12 cellular contexts compared by ENCODE assay signal in the genomic region with DNA sequence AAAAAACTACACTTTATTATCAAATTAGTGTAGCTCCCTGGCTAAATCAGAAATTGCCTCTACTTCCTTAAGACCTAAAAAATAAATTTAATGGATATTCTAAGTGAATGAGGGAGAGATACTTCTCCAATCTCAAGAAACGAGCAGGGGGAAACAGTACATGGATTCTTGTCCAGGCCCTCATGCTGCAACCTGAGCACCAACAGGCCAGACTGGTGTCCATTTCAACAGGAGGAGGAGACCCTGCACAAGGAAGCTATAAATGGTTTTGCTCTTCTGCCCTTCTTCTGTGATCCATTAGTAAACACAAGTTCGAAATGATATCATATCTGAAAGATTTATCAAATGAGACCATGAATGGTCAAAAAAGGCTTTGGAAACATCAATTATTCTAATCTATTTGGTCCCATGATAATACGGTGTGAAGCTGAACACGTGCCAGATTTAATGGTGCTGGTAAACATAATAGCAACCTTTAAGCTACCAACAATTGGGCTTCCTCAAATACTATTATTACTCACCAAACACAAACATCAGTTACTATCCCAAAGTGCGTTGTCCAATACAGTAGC.
DNase-seq lines count a peak whose midpoint lies in the region; ATAC-seq and TF ChIP-seq lines count a peak whose summit lies in the region.
"Had no signal": no experiment of that assay in that cellular context is flagged by ENCODE, and none has a peak within 500 bp of the region (broad histone marks: within the 10 kb centered on the region; RNA-seq: fewer than 3 reads in every experiment).

No MANE protein-coding gene starts in this region.

- H3K9ac ChIP-seq in DND-41 (ENCODE audit: low read depth, low read length) (peak overlapping the region; percentile 79), Loucy (ENCODE audit: low read depth, low read length, poor library complexity, severe bottlenecking) (peak overlapping the region; percentile 98)

- no peaks in the 10 kb centered on the region; the same call in 1 of the 2 replicates for H3F3A ChIP-seq in Loucy (ENCODE audit: low read depth)

- H2AFZ ChIP-seq in DND-41 (ENCODE audit: low read depth, low read length) (no peak overlapping the region), Loucy (ENCODE audit: low read length) (no peak overlapping the region)

- peaks cover 78% of the 10 kb centered on the region for H3K79me2 ChIP-seq in DND-41 (ENCODE audit: insufficient read depth, low read length)
- peaks cover 78% of the 10 kb centered on the region for H3K79me2 ChIP-seq in Loucy (ENCODE audit: insufficient read depth, low read length)

- ATAC-seq in DND-41 (ENCODE audit: insufficient read depth, low read depth) (no peak), GM19467 (IDR thresholded peaks at IDR 0.05; ENCODE audit: unreplicated experiment) (no peak), HG03196 (IDR thresholded peaks at IDR 0.05; ENCODE audit: unreplicated experiment) (no peak)
- ATAC-seq in naive thymus-derived CD8-positive, alpha-beta T cell = no peak

- no peak for TF ChIP-seq CTCF in DND-41 (IDR thresholded peaks at IDR 0.05; ENCODE audit: borderline replicate concordance, extremely low read depth, low read length, poor library complexity, severe bottlenecking)
- no peak for TF ChIP-seq CTCF in Loucy (conservative IDR thresholded peaks at IDR 0.05; ENCODE audit: low read length)

- H3K9me3 ChIP-seq in DND-41 (ENCODE audit: insufficient read depth, low read length, severe bottlenecking) (no peaks in the 10 kb centered on the region), Loucy (ENCODE audit: insufficient read depth, low read depth, low read length) (no peaks in the 10 kb centered on the region)

- H3K4me3 Mint-ChIP-seq in activated T-helper 2 cell treated with anti-CD3 and anti-CD28 coated beads, Interferon-gamma antibody, Interleukin-2, Interleukin-4, amounts not matched to agents 10 μg/mL and 5 μg/mL and 100 μg/mL, durations not matched to agents 14 hours and 24 hours and 36 hours (ENCODE audit: low read depth) = peak overlapping the region; percentile 31
- peak overlapping the region in 9 of 10 donors; percentile 29 to 79 (median 54) for H3K4me3 Mint-ChIP-seq in naive thymus-derived CD8-positive, alpha-beta T cell
- H3K4me3 Mint-ChIP-seq: memory B cell had no signal

- H4K20me1 ChIP-seq in DND-41 (ENCODE audit: insufficient read depth, low read length) (peaks cover 9% of the 10 kb centered on the region; the same call in 1 of the 2 replicates), Loucy (ENCODE audit: insufficient read depth, low read length, poor library complexity, severe bottlenecking) (peaks cover 51% of the 10 kb centered on the region)

- H3K27ac Mint-ChIP-seq in activated T-helper 2 cell treated with anti-CD3 and anti-CD28 coated beads, Interferon-gamma antibody, Interleukin-2, Interleukin-4, amounts not matched to agents 10 μg/mL and 5 μg/mL and 100 μg/mL, durations not matched to agents 14 hours and 24 hours and 36 hours = no peak overlapping the region
- H3K27ac Mint-ChIP-seq in naive thymus-derived CD8-positive, alpha-beta T cell = peak overlapping the region in 3 of 10 donors; percentile 1 to 25 (median 15)
- H3K27ac Mint-ChIP-seq: activated naive CD8-positive, alpha-beta T cell treated with anti-CD3 and anti-CD28 coated beads, Interleukin-2, amount 10 ng/mL, durations not matched to agents 7 days and 5 days; memory B cell had no signal

- DNase-seq in DND-41 (no peak), NCI-H345 (lab: John Stamatoyannopoulos, UW) (no peak), NCI-H345 treated with DMSO at 0.1 percent for 48 hours (lab: John Stamatoyannopoulos, UW; ENCODE audit: unreplicated experiment) (no peak)
- DNase-seq in activated T-helper 2 cell treated with anti-CD3 and anti-CD28 coated beads, Interferon-gamma antibody, Interleukin-2, Interleukin-4, amounts not matched to agents 10 μg/mL and 5 μg/mL and 100 μg/mL, durations not matched to agents 14 hours and 24 hours and 36 hours (ENCODE audit: low spot score) = no peak
- no peak for DNase-seq in naive thymus-derived CD8-positive, alpha-beta T cell
- DNase-seq: activated naive CD8-positive, alpha-beta T cell treated with anti-CD3 and anti-CD28 coated beads, Interleukin-2, amount 10 ng/mL, durations not matched to agents 7 days and 5 days; stimulated activated CD4-positive, alpha-beta T cell treated with anti-CD3 and anti-CD28 coated beads, Interleukin-2, amount 100 ng/mL, for 24 hours; T1000 had no signal

- no peaks in the 10 kb centered on the region for H3K9me3 Mint-ChIP-seq in activated T-helper 2 cell treated with anti-CD3 and anti-CD28 coated beads, Interferon-gamma antibody, Interleukin-2, Interleukin-4, amounts not matched to agents 10 μg/mL and 5 μg/mL and 100 μg/mL, durations not matched to agents 14 hours and 24 hours and 36 hours
- H3K9me3 Mint-ChIP-seq in naive thymus-derived CD8-positive, alpha-beta T cell = no peaks in the 10 kb centered on the region
- H3K9me3 Mint-ChIP-seq: activated naive CD8-positive, alpha-beta T cell treated with anti-CD3 and anti-CD28 coated beads, Interleukin-2, amount 10 ng/mL, durations not matched to agents 7 days and 5 days; memory B cell had no signal

- no peaks in the 10 kb centered on the region for H3K9me2 ChIP-seq in Loucy (replicated peaks; ENCODE audit: low read depth, low read length)

- POLR2A ChIA-PET in naive thymus-derived CD8-positive, alpha-beta T cell (lab: Charles Lee) = interaction anchor here (0.7 kb wide), 1 partner anchor 878 kb away, joined by 7 read pairs; no protein-coding TSS in a partner anchor

- H3K36me3 ChIP-seq in DND-41 (ENCODE audit: insufficient read depth, low read length) (peaks cover 15% of the 10 kb centered on the region), Loucy (ENCODE audit: insufficient read depth, low read length) (no peaks in the 10 kb centered on the region)

- H3K36me3 Mint-ChIP-seq in activated T-helper 2 cell treated with anti-CD3 and anti-CD28 coated beads, Interferon-gamma antibody, Interleukin-2, Interleukin-4, amounts not matched to agents 10 μg/mL and 5 μg/mL and 100 μg/mL, durations not matched to agents 14 hours and 24 hours and 36 hours (ENCODE audit: low read depth) = no peaks in the 10 kb centered on the region
- no peaks in the 10 kb centered on the region for H3K36me3 Mint-ChIP-seq in naive thymus-derived CD8-positive, alpha-beta T cell
- H3K36me3 Mint-ChIP-seq: activated naive CD8-positive, alpha-beta T cell treated with anti-CD3 and anti-CD28 coated beads, Interleukin-2, amount 10 ng/mL, durations not matched to agents 7 days and 5 days; memory B cell had no signal

- H3K27ac ChIP-seq in DND-41 (ENCODE audit: low read length) = peak overlapping the region; percentile 89

- peaks cover 31% of the 10 kb centered on the region for H3K4me1 Mint-ChIP-seq in activated T-helper 2 cell treated with anti-CD3 and anti-CD28 coated beads, Interferon-gamma antibody, Interleukin-2, Interleukin-4, amounts not matched to agents 10 μg/mL and 5 μg/mL and 100 μg/mL, durations not matched to agents 14 hours and 24 hours and 36 hours (ENCODE audit: low read depth)
- peaks cover 7 to 54% (median 33%) of the 10 kb centered on the region in 4 donors for H3K4me1 Mint-ChIP-seq in naive thymus-derived CD8-positive, alpha-beta T cell

- H3K4me1 ChIP-seq in DND-41 (ENCODE audit: insufficient read depth, low read length) (peaks cover 31% of the 10 kb centered on the region), Loucy (ENCODE audit: insufficient read depth, low read length, poor library complexity, severe bottlenecking) (peaks cover 60% of the 10 kb centered on the region)

- peaks cover 8% of the 10 kb centered on the region for H3K27me3 Mint-ChIP-seq in activated T-helper 2 cell treated with anti-CD3 and anti-CD28 coated beads, Interferon-gamma antibody, Interleukin-2, Interleukin-4, amounts not matched to agents 10 μg/mL and 5 μg/mL and 100 μg/mL, durations not matched to agents 14 hours and 24 hours and 36 hours (ENCODE audit: low read depth)
- peaks cover 0 to 4% (median 0%) of the 10 kb centered on the region in 5 donors for H3K27me3 Mint-ChIP-seq in naive thymus-derived CD8-positive, alpha-beta T cell

- H3K4me3 ChIP-seq in DND-41 (ENCODE audit: low read depth in 1 of 2, low read length in 2 of 2) (peak overlapping the region in 1 of 2 experiments; percentile 46; a peak in 3 of 4 replicates), Loucy (ENCODE audit: low read length, poor library complexity, severe bottlenecking) (peak overlapping the region; percentile 86)

- intact Hi-C loops in activated T-helper 2 cell treated with anti-CD3 and anti-CD28 coated beads, Interferon-gamma antibody, Interleukin-2, Interleukin-4, amounts not matched to agents 10 μg/mL and 5 μg/mL and 100 μg/mL, durations not matched to agents 14 hours and 24 hours and 36 hours (cut with micrococcal nuclease) = no loop called here

- H3K27me3 ChIP-seq in DND-41 (ENCODE audit: insufficient read depth, low read length, poor library complexity) (no peaks in the 10 kb centered on the region), Loucy (ENCODE audit: insufficient read depth, low read length, poor library complexity, severe bottlenecking) (no peaks in the 10 kb centered on the region)

- H3K4me2 ChIP-seq in DND-41 (ENCODE audit: insufficient read depth, low read length) (peak overlapping the region; percentile 70), Loucy (ENCODE audit: low read depth, low read length, poor library complexity, severe bottlenecking) (peak overlapping the region; percentile 71)
